Comparison of ENCODE assay signal across 31 cellular contexts in the genomic region with DNA sequence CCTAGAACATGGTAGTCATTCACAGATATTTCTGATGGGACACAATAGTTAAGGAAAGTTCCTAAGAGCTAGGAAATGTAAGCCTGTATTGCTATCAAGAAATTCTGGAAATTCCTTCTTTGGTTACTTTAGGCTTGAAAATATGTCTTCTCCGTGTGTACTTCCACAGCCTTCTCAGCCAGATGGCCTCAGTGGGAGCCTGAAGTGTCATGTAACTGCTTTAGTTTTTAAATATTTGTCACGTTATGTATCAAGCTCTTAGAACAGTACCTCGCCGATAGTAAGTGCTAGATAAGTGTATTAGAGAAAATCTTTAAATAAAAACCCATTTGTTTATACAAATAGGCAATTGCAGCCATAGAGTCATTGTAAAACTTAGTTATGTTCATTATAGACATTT.
"Had no signal": no experiment of that assay in that cellular context is flagged by ENCODE, and none has a peak within 500 bp of the region (broad histone marks: within the 10 kb centered on the region; RNA-seq: fewer than 3 reads in every experiment).

No MANE protein-coding gene starts in this region.

- H3K9me3 ChIP-seq: colonic mucosa had no signal

- H3K4me1 Mint-ChIP-seq: activated CD4-positive, alpha-beta memory T cell treated with anti-CD3 and anti-CD28 coated beads, Interleukin-2, amount 10 ng/mL, durations not matched to agents 7 days and 5 days; activated CD4-positive, alpha-beta T cell treated with anti-CD3 and anti-CD28 coated beads, Interleukin-2, amount 10 ng/mL, durations not matched to agents 7 days and 5 days; central memory CD8-positive, alpha-beta T cell; T-helper 17 cell had no signal

- DNase-seq: activated CD4-positive, alpha-beta memory T cell treated with anti-CD3 and anti-CD28 coated beads, Interleukin-2, amount 10 ng/mL, durations not matched to agents 7 days and 5 days; activated CD4-positive, alpha-beta T cell treated with anti-CD3 and anti-CD28 coated beads for 1 hour; activated CD4-positive, alpha-beta T cell treated with anti-CD3 and anti-CD28 coated beads for 4 hours; activated CD4-positive, alpha-beta T cell treated with anti-CD3 and anti-CD28 coated beads, Interleukin-2, amount 10 ng/mL, durations not matched to agents 7 days and 5 days; activated CD4-positive, alpha-beta T cell treated with anti-CD3 and anti-CD28 coated beads, Interleukin-2, amount 50 U/mL, for 4 hours; activated CD4-positive, CD25-positive, alpha-beta regulatory T cell; activated CD8-positive, alpha-beta memory T cell treated with anti-CD3 and anti-CD28 coated beads, Interleukin-2, amount 50 U/mL, for 48 hours; activated effector memory CD4-positive, alpha-beta T cell treated with Interleukin-2 at 50 U/mL for 16 hours; activated gamma-delta T cell treated with Interleukin-2 at 50 U/mL for 16 hours; activated naive CD4-positive, alpha-beta T cell treated with anti-CD3 and anti-CD28 coated beads, Interleukin-2, amount 50 U/mL, for 16 hours; activated naive CD4-positive, alpha-beta T cell treated with Interleukin-2 at 50 U/mL for 16 hours; activated T-cell treated with anti-CD3 and anti-CD28 coated beads for 4 hours; activated T-cell treated with anti-CD3 and anti-CD28 coated beads, Interleukin-2, amount 50 U/mL, for 24 hours; activated T-cell treated with anti-CD3 and anti-CD28 coated beads, Interleukin-2, amount 50 U/mL, for 72 hours; amniotic stem cell; anterior cingulate cortex; brain microvascular endothelial cell; colonic mucosa; effector CD8-positive, alpha-beta T cell; foreskin fibroblast; T-helper 1 cell; T-helper 17 cell; T1000 had no signal

- FAIRE-seq: astrocyte, bronchial epithelial cell, endometrium, frontal cortex had no signal

- ATAC-seq: activated T-cell treated with anti-CD3 and anti-CD28 coated beads, Interleukin-2, amount 50 U/mL, for 72 hours; esophagus mucosa; T-helper 17 cell had no signal

- H3K27ac Mint-ChIP-seq: activated CD4-positive, alpha-beta memory T cell treated with anti-CD3 and anti-CD28 coated beads, Interleukin-2, amount 10 ng/mL, durations not matched to agents 7 days and 5 days; activated CD4-positive, alpha-beta T cell treated with anti-CD3 and anti-CD28 coated beads, Interleukin-2, amount 10 ng/mL, durations not matched to agents 7 days and 5 days; activated naive CD8-positive, alpha-beta T cell; activated T-cell treated with anti-CD3 and anti-CD28 coated beads, Interleukin-2, amount 50 U/mL, for 24 hours; activated T-cell treated with anti-CD3 and anti-CD28 coated beads, Interleukin-2, amount 50 U/mL, for 72 hours; T-helper 17 cell; T-helper 2 cell treated with Interferon-gamma antibody and Interleukin-4, amounts not matched to agents 5 μg/mL and 100 μg/mL, for 36 hours had no signal

- H3K4me1 ChIP-seq: colonic mucosa had no signal

- H3K27ac ChIP-seq: brain microvascular endothelial cell, colonic mucosa had no signal

- H3K27me3 ChIP-seq: brain microvascular endothelial cell, colonic mucosa had no signal

- H3K9me3 Mint-ChIP-seq: activated CD4-positive, alpha-beta memory T cell treated with anti-CD3 and anti-CD28 coated beads, Interleukin-2, amount 10 ng/mL, durations not matched to agents 7 days and 5 days; activated CD4-positive, alpha-beta T cell treated with anti-CD3 and anti-CD28 coated beads, Interleukin-2, amount 10 ng/mL, durations not matched to agents 7 days and 5 days; central memory CD8-positive, alpha-beta T cell; T-helper 2 cell treated with Interferon-gamma antibody and Interleukin-4, amounts not matched to agents 5 μg/mL and 100 μg/mL, for 36 hours had no signal

- H3K4me3 Mint-ChIP-seq: activated CD4-positive, alpha-beta memory T cell treated with anti-CD3 and anti-CD28 coated beads, Interleukin-2, amount 10 ng/mL, durations not matched to agents 7 days and 5 days; activated CD4-positive, alpha-beta T cell treated with anti-CD3 and anti-CD28 coated beads, Interleukin-2, amount 10 ng/mL, durations not matched to agents 7 days and 5 days; activated naive CD8-positive, alpha-beta T cell; activated T-cell treated with anti-CD3 and anti-CD28 coated beads, Interleukin-2, amount 50 U/mL, for 24 hours; activated T-cell treated with anti-CD3 and anti-CD28 coated beads, Interleukin-2, amount 50 U/mL, for 72 hours; central memory CD8-positive, alpha-beta T cell; T-helper 17 cell; T-helper 2 cell treated with Interferon-gamma antibody and Interleukin-4, amounts not matched to agents 5 μg/mL and 100 μg/mL, for 36 hours had no signal

- H3K27me3 Mint-ChIP-seq: activated CD4-positive, alpha-beta memory T cell treated with anti-CD3 and anti-CD28 coated beads, Interleukin-2, amount 10 ng/mL, durations not matched to agents 7 days and 5 days; activated CD4-positive, alpha-beta T cell treated with anti-CD3 and anti-CD28 coated beads, Interleukin-2, amount 10 ng/mL, durations not matched to agents 7 days and 5 days; activated naive CD8-positive, alpha-beta T cell; activated T-cell treated with anti-CD3 and anti-CD28 coated beads, Interleukin-2, amount 50 U/mL, for 24 hours; central memory CD8-positive, alpha-beta T cell; T-helper 17 cell had no signal

- H3K4me3 ChIP-seq: colonic mucosa had no signal

- H3K36me3 ChIP-seq: brain microvascular endothelial cell, colonic mucosa had no signal
